In the genomic region with DNA sequence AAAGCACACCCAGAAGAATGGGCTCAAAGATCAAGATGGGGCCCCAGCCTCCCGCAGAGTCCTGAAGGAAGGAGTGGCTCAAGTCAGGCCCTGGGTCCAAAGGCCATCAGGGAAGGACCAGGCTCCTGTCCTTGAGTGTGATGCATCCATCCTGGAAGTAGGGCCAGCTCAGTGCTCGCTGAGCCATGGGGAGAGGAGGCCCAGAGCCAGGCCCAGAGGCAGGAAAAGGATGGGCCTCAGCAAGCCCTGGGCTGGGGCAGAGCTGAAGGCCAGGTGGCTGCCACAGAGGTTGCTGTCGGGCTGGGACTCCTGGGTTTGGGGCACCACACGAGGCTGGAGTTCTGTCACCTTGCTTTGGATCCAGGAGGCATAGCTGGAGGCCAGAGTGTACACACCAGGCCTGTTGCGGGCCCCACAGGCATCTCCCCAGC, we compare ENCODE assay signal across 20 cellular contexts. TPM values are rescaled to one million over a fixed set of nuclear protein-coding genes. Genes with fewer than 3 reads are reported as not detected.
DNase-seq lines count a peak whose midpoint lies in the region; ATAC-seq and TF ChIP-seq lines count a peak whose summit lies in the region.
"Had no signal": no experiment of that assay in that cellular context is flagged by ENCODE, and none has a peak within 500 bp of the region (broad histone marks: within the 10 kb centered on the region; RNA-seq: fewer than 3 reads in every experiment).

No MANE protein-coding gene starts in this region.

- H3K4me3 ChIP-seq in HEK293 (ENCODE audit: low read depth, low read length): no peak overlapping the region
- H3K4me3 ChIP-seq in colonic mucosa: no peak overlapping the region
- H3K4me3 ChIP-seq in mucosa of descending colon: no peak overlapping the region
- peak overlapping the region in 2 of 4 donors; percentile 2 to 62 for H3K4me3 ChIP-seq in stomach
- H3K4me3 ChIP-seq: heart right ventricle had no signal

- H3K36me3 ChIP-seq in HEK293 (ENCODE audit: control insufficient read depth in 2 of 2, insufficient read depth in 1 of 2, low read length in 2 of 2) (peaks cover 0 to 55% of the 10 kb centered on the region in 2 experiments; a peak in 1 of 3 replicates), colonic mucosa (no peaks in the 10 kb centered on the region), mucosa of descending colon (ENCODE audit: low read depth) (no peaks in the 10 kb centered on the region), stomach (peaks cover 35 to 68% (median 64%) of the 10 kb centered on the region in 4 donors)

- CTCF ChIA-PET in HEK293 (lab: Yijun Ruan, JAX): interaction anchor here (1.9 kb wide), 1 partner anchor 11 kb away, joined by 13 read pairs; no protein-coding TSS in a partner anchor

- peak; percentile 60 for ATAC-seq in mucosa of descending colon
- ATAC-seq: effector memory CD8-positive, alpha-beta T cell; heart right ventricle; right cardiac atrium had no signal

- no peaks in the 10 kb centered on the region for H3K27me3 ChIP-seq in colonic mucosa
- peaks cover 0 to 7% (median 0%) of the 10 kb centered on the region in 3 donors for H3K27me3 ChIP-seq in stomach
- H3K27me3 ChIP-seq: heart right ventricle had no signal

- H3K27ac ChIP-seq in HEK293 (ENCODE audit: extremely low read depth, low read depth, low read length) (no peak overlapping the region), colonic mucosa (peak overlapping the region; percentile 98), stomach (peak overlapping the region; percentile 88 to 97 (median 91))

- DNase-seq in colonic mucosa (peak; percentile 88), mucosa of descending colon (peak; percentile 82 to 84 (median 83)), stomach (peak; percentile 66), HCEC 1CT (no peak), NCI-H2081 treated with DMSO at 0.1 percent for 48 hours (lab: John Stamatoyannopoulos, UW) (no peak), KBM-7 (no peak), MV-4-11 (lab: John Stamatoyannopoulos, UW) (no peak)
- DNase-seq: activated CD4-positive, alpha-beta T cell treated with anti-CD3 and anti-CD28 coated beads for 1 hour; effector memory CD8-positive, alpha-beta T cell; EL; heart right ventricle; KG1; mesenchymal stem cell; NCI-H1092; NCI-H774; OCI-M1; T1000 had no signal

- no peak for TF ChIP-seq CTCF in HEK293 (tag by site-specific recombination; IDR thresholded peaks at IDR 0.05)
- TF ChIP-seq CTCF in colonic mucosa (IDR thresholded peaks at IDR 0.05): no peak
- TF ChIP-seq CTCF in mucosa of descending colon (IDR thresholded peaks at IDR 0.05): no peak
- no peak for TF ChIP-seq CTCF in stomach (IDR thresholded peaks at IDR 0.05)

- no peak for TF ChIP-seq POLR2A in stomach (IDR thresholded peaks at IDR 0.05)

- in situ Hi-C loops in KBM-7 (cut with MboI; ENCODE audit: low pct_unique_long_range_greater_than_20kb, low sequenced_read_pairs): no loop called here

- peak overlapping the region; percentile 24 to 100 for H3K9ac ChIP-seq in colonic mucosa (ENCODE audit: low read depth in 2 of 2, low read length in 2 of 2)

- POLR2A ChIA-PET in HEK293 (lab: Yijun Ruan, JAX): interaction anchor here (1.1 to 5.7 kb wide), 4 partner anchors 10 to 327 kb away, joined by 3 to 35 read pairs (median 5); a partner anchor contains a TSS

- H3K9me3 ChIP-seq in HEK293 (ENCODE audit: control insufficient read depth, insufficient read depth, low read depth, low read length): no peaks in the 10 kb centered on the region
- no peaks in the 10 kb centered on the region for H3K9me3 ChIP-seq in colonic mucosa
- no peaks in the 10 kb centered on the region for H3K9me3 ChIP-seq in mucosa of descending colon
- H3K9me3 ChIP-seq in stomach: no peaks in the 10 kb centered on the region
- H3K9me3 ChIP-seq: heart right ventricle had no signal

- peaks cover 11% of the 10 kb centered on the region; the same call in 1 of the 2 replicates for H3K4me1 ChIP-seq in HEK293 (ENCODE audit: control insufficient read depth, insufficient read depth, low read length)
- H3K4me1 ChIP-seq in colonic mucosa: peaks cover 35% of the 10 kb centered on the region
- peaks cover 71% of the 10 kb centered on the region for H3K4me1 ChIP-seq in mucosa of descending colon (ENCODE audit: low read depth)
- H3K4me1 ChIP-seq in stomach: peaks cover 60 to 85% (median 69%) of the 10 kb centered on the region in 4 donors

- TF ChIP-seq EP300 in stomach (IDR thresholded peaks at IDR 0.05): no peak

- intact Hi-C loops in colonic mucosa (cut with DNase I) (no loop called here), mucosa of descending colon (cut with DNase I, micrococcal nuclease) (no loop called here), stomach (cut with DNase I; ENCODE audit: low total_unique reads) (no loop called here)

- WGBS in stomach, 5 donors: 33 to 56% (median 40%) methylated on average over 2 to 5 of the region's 5 CpGs

TF ChIP-seq in HEK293, 187 proteins besides CTCF, POLR2A, EP300 and RAD21:
- 0 out of 2 replicates have a peak, but pooled peaks have one; percentile 26 for TF ChIP-seq ZFP69B (tag by site-specific recombination; IDR thresholded peaks at IDR 0.05)
- TF ChIP-seq, protein P1, sequence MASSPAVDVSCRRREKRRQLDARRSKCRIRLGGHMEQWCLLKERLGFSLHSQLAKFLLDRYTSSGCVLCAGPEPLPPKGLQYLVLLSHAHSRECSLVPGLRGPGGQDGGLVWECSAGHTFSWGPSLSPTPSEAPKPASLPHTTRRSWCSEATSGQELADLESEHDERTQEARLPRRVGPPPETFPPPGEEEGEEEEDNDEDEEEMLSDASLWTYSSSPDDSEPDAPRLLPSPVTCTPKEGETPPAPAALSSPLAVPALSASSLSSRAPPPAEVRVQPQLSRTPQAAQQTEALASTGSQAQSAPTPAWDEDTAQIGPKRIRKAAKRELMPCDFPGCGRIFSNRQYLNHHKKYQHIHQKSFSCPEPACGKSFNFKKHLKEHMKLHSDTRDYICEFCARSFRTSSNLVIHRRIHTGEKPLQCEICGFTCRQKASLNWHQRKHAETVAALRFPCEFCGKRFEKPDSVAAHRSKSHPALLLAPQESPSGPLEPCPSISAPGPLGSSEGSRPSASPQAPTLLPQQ (tag by site-specific recombination; IDR thresholded peaks at IDR 0.05): peak; percentile 35; the same call in 1 of the 2 replicates
- TF ChIP-seq HOXD13 (CRISPR knock-in tag; IDR thresholded peaks at IDR 0.05; ENCODE audit: borderline replicate concordance): no peak
- no peak for TF ChIP-seq ZBTB21 (tag by site-specific recombination; IDR thresholded peaks at IDR 0.05)

RNA-seq across cellular contexts. Expression of a gene that starts 3.7 kb away (rescaled TPM):
- 100 to 1,000 TPM; 337 to 347 TPM for total RNA-seq in colonic mucosa
- total RNA-seq in mucosa of descending colon: 100 to 1,000 TPM; 163 to 482 (median 422) TPM
- total RNA-seq in stomach: 100 to 1,000 TPM in 2 of 5 donors, 10 to 100 TPM in 2, 1 to 10 TPM in 1; 5.8 to 176 (median 70.5) TPM
- 100 to 1,000 TPM in 2 of 3 donors, 10 to 100 TPM in 1; 39.3 to 151 (median 115) TPM for polyA plus RNA-seq in stomach
- total RNA-seq: activated T-helper 2 cell treated with anti-CD3 and anti-CD28 coated beads, Interferon-gamma antibody, Interleukin-2, Interleukin-4, amounts not matched to agents 10 μg/mL and 5 μg/mL and 100 μg/mL, durations not matched to agents 14 hours and 24 hours and 36 hours had no signal

RNA-seq across cellular contexts. Expression of a gene that starts 14.4 kb away (rescaled TPM):
- total RNA-seq in colonic mucosa (10 to 100 TPM; 42.2 to 69.5 TPM), mucosa of descending colon (10 to 100 TPM; 61.1 to 83.1 (median 69.6) TPM), stomach (100 to 1,000 TPM in 1 of 5 donors, 10 to 100 TPM in 4; 38.8 to 114 (median 64.9) TPM)
- polyA plus RNA-seq in stomach: 10 to 100 TPM; 45.0 to 51.4 (median 45.8) TPM

RNA-seq across cellular contexts. Expression of a gene that starts 18.0 kb away (rescaled TPM):
- total RNA-seq in colonic mucosa (1 to 10 TPM; 3.6 to 6.4 TPM), mucosa of descending colon (10 to 100 TPM in 1 of 3 donors, 1 to 10 TPM in 2; 8.2 to 10.2 (median 9.5) TPM), stomach (10 to 100 TPM in 1 of 5 donors, 1 to 10 TPM in 1, under 1 TPM in 1, not detected in 2; 0.87 to 26.3 (median 2.6) TPM)
- 1 to 10 TPM; 2.1 to 4.0 (median 2.9) TPM for polyA plus RNA-seq in stomach

RNA-seq across cellular contexts. Expression of a gene that starts 23.7 kb away (rescaled TPM):
- total RNA-seq in colonic mucosa: 10 to 100 TPM; 41.3 to 43.4 TPM
- total RNA-seq in mucosa of descending colon: 10 to 100 TPM; 31.7 to 40.1 (median 36.6) TPM
- total RNA-seq in stomach: 100 to 1,000 TPM in 1 of 5 donors, 10 to 100 TPM in 4; 11.0 to 197 (median 58.3) TPM
- polyA plus RNA-seq in stomach: 10 to 100 TPM; 27.4 to 40.9 (median 34.0) TPM

RNA-seq across cellular contexts. Expression of a gene that starts 37.3 kb away (rescaled TPM):
- total RNA-seq in colonic mucosa (10 to 100 TPM; 39.5 to 50.3 TPM), mucosa of descending colon (10 to 100 TPM; 31.9 to 67.9 (median 41.3) TPM), stomach (100 to 1,000 TPM in 1 of 5 donors, 10 to 100 TPM in 4; 20.1 to 191 (median 35.0) TPM)
- 10 to 100 TPM; 53.2 to 90.8 (median 62.9) TPM for polyA plus RNA-seq in stomach

Comparison
In these comparisons a context has a peak if more than half of its experiments do, and no peak if none do; other contexts are left out.
1. DNase-seq: peak in colonic mucosa (single experiment), mucosa of descending colon (3 of 3) and stomach (single experiment); none in HCEC 1CT (single experiment), NCI-H2081 treated with DMSO at 0.1 percent for 48 hours (single experiment), KBM-7 (single experiment) and MV-4-11 (single experiment).